In the genomic region with DNA sequence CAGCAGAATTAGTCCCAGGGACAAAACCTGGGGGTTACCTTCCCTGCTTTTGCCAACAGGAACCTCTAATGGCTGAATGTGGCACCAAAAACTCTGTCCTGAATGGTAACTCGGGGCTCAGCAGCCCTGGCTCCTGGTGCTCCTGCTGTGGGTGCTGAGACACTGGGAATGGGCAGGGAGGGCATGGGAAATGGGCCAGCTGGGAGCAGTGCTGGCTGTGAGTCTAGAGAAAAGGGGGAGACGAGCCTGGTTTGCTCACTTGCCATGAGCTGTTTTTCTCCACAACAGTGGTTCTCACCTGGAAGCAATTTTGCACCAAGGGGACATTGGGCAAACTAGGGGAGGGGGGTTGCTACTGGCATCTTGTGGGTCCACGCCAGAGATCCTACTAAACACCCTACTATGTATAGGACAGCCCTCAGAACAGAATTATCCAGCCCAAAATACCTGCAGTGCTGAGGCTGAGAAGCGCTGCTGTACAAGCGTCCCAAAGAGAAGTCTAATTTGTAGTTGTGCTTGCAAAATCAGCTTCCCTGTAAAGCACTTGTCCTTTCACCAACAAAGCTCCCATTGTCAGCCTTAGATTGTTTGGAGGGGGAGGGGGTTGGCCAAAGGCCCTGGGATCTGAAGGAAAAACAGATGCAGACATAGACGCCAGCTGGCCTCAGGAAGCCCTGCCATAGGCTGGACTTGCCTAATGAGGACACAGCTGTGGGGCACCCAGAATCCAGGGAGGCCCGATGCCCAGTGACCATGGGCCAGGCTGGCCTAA, we compare ENCODE assay signal across 1 cellular context.
A peak's percentile ranks its signal among the peaks of the same experiment; 100 is the strongest.
TF ChIP-seq lines count a peak whose summit lies in the region.

No MANE protein-coding gene starts in this region.

TF ChIP-seq in HepG2, 621 proteins besides CTCF, POLR2A, EP300 and RAD21 (continued from another document and continues in another):
- TF ChIP-seq FOXP4 (CRISPR knock-in tag; IDR thresholded peaks at IDR 0.05) (peak; percentile 57), ZBTB7B (CRISPR knock-in tag; IDR thresholded peaks at IDR 0.05) (no peak), ZNF644 (CRISPR knock-in tag; IDR thresholded peaks at IDR 0.05; ENCODE audit: low read depth) (peak; percentile 68; the same call in 1 of the 2 replicates), FOXK1 (CRISPR knock-in tag; IDR thresholded peaks at IDR 0.05; ENCODE audit: borderline replicate concordance, low read depth) (peak; percentile 29; the same call in 1 of the 2 replicates), KDM5B (CRISPR knock-in tag; IDR thresholded peaks at IDR 0.05; ENCODE audit: borderline replicate concordance) (no peak), EED (CRISPR knock-in tag; IDR thresholded peaks at IDR 0.05) (no peak), KLF9 (CRISPR knock-in tag; IDR thresholded peaks at IDR 0.05; ENCODE audit: low read depth) (no peak), HOXA7 (CRISPR knock-in tag; IDR thresholded peaks at IDR 0.05) (no peak), ZKSCAN8 (CRISPR knock-in tag; IDR thresholded peaks at IDR 0.05; ENCODE audit: borderline replicate concordance) (0 out of 2 replicates have a peak, but pooled peaks have one; percentile 24), ZNF556 (CRISPR knock-in tag; IDR thresholded peaks at IDR 0.05; ENCODE audit: borderline replicate concordance) (no peak), ZNF567 (CRISPR knock-in tag; IDR thresholded peaks at IDR 0.05; ENCODE audit: borderline replicate concordance) (0 out of 2 replicates have a peak, but pooled peaks have one; percentile 38), SRSF9 (IDR thresholded peaks at IDR 0.05; ENCODE audit: borderline replicate concordance, insufficient read depth, low read depth, low read length, poor library complexity, severe bottlenecking) (no peak), ELF3 (CRISPR knock-in tag; IDR thresholded peaks at IDR 0.05) (peak; percentile 35; the same call in 1 of the 2 replicates), ZNF251 (CRISPR knock-in tag; IDR thresholded peaks at IDR 0.05) (no peak), ZNF788 (CRISPR knock-in tag; IDR thresholded peaks at IDR 0.05; ENCODE audit: borderline replicate concordance) (no peak), FOXC1 (CRISPR knock-in tag; IDR thresholded peaks at IDR 0.05; ENCODE audit: borderline replicate concordance) (no peak), ARNTL (CRISPR knock-in tag; IDR thresholded peaks at IDR 0.05) (0 out of 2 replicates have a peak, but pooled peaks have one; percentile 32), REXO4 (CRISPR knock-in tag; IDR thresholded peaks at IDR 0.05; ENCODE audit: borderline replicate concordance) (no peak), SMAD3 (CRISPR knock-in tag; IDR thresholded peaks at IDR 0.05) (no peak), ZNF580 (CRISPR knock-in tag; IDR thresholded peaks at IDR 0.05; ENCODE audit: borderline replicate concordance, low read depth) (no peak), ZNF709 (CRISPR knock-in tag; IDR thresholded peaks at IDR 0.05) (no peak), CBX5 (CRISPR knock-in tag; IDR thresholded peaks at IDR 0.05; ENCODE audit: borderline replicate concordance) (no peak), ZSCAN22 (CRISPR knock-in tag; IDR thresholded peaks at IDR 0.05) (no peak), SKIL (CRISPR knock-in tag; IDR thresholded peaks at IDR 0.05; ENCODE audit: borderline replicate concordance) (0 out of 2 replicates have a peak, but pooled peaks have one; percentile 23), ZNF441 (CRISPR knock-in tag; IDR thresholded peaks at IDR 0.05; ENCODE audit: borderline replicate concordance) (no peak), BHLHE40 (IDR thresholded peaks at IDR 0.05; ENCODE audit: low read length) (no peak), NFYB (CRISPR knock-in tag; IDR thresholded peaks at IDR 0.05) (peak; percentile 37; the same call in 1 of the 2 replicates), SP5 (CRISPR knock-in tag; IDR thresholded peaks at IDR 0.05; ENCODE audit: borderline replicate concordance, low read depth) (0 out of 2 replicates have a peak, but pooled peaks have one; percentile 13), ZNF670 (CRISPR knock-in tag; IDR thresholded peaks at IDR 0.05; ENCODE audit: borderline replicate concordance) (0 out of 2 replicates have a peak, but pooled peaks have one; percentile 30)
- TF ChIP-seq, protein P1, sequence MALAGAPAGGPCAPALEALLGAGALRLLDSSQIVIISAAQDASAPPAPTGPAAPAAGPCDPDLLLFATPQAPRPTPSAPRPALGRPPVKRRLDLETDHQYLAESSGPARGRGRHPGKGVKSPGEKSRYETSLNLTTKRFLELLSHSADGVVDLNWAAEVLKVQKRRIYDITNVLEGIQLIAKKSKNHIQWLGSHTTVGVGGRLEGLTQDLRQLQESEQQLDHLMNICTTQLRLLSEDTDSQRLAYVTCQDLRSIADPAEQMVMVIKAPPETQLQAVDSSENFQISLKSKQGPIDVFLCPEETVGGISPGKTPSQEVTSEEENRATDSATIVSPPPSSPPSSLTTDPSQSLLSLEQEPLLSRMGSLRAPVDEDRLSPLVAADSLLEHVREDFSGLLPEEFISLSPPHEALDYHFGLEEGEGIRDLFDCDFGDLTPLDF (CRISPR knock-in tag; IDR thresholded peaks at IDR 0.05) = no peak
- TF ChIP-seq, protein P2, sequence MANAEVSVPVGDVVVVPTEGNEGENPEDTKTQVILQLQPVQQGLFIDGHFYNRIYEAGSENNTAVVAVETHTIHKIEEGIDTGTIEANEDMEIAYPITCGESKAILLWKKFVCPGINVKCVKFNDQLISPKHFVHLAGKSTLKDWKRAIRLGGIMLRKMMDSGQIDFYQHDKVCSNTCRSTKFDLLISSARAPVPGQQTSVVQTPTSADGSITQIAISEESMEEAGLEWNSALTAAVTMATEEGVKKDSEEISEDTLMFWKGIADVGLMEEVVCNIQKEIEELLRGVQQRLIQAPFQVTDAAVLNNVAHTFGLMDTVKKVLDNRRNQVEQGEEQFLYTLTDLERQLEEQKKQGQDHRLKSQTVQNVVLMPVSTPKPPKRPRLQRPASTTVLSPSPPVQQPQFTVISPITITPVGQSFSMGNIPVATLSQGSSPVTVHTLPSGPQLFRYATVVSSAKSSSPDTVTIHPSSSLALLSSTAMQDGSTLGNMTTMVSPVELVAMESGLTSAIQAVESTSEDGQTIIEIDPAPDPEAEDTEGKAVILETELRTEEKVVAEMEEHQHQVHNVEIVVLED (CRISPR knock-in tag; IDR thresholded peaks at IDR 0.05; ENCODE audit: borderline replicate concordance) = no peak
- TF ChIP-seq, protein P3, sequence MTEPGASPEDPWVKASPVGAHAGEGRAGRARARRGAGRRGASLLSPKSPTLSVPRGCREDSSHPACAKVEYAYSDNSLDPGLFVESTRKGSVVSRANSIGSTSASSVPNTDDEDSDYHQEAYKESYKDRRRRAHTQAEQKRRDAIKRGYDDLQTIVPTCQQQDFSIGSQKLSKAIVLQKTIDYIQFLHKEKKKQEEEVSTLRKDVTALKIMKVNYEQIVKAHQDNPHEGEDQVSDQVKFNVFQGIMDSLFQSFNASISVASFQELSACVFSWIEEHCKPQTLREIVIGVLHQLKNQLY (CRISPR knock-in tag; IDR thresholded peaks at IDR 0.05) = no peak
- TF ChIP-seq, protein P4, sequence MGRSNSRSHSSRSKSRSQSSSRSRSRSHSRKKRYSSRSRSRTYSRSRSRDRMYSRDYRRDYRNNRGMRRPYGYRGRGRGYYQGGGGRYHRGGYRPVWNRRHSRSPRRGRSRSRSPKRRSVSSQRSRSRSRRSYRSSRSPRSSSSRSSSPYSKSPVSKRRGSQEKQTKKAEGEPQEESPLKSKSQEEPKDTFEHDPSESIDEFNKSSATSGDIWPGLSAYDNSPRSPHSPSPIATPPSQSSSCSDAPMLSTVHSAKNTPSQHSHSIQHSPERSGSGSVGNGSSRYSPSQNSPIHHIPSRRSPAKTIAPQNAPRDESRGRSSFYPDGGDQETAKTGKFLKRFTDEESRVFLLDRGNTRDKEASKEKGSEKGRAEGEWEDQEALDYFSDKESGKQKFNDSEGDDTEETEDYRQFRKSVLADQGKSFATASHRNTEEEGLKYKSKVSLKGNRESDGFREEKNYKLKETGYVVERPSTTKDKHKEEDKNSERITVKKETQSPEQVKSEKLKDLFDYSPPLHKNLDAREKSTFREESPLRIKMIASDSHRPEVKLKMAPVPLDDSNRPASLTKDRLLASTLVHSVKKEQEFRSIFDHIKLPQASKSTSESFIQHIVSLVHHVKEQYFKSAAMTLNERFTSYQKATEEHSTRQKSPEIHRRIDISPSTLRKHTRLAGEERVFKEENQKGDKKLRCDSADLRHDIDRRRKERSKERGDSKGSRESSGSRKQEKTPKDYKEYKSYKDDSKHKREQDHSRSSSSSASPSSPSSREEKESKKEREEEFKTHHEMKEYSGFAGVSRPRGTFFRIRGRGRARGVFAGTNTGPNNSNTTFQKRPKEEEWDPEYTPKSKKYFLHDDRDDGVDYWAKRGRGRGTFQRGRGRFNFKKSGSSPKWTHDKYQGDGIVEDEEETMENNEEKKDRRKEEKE (IDR thresholded peaks at IDR 0.05) = no peak
- TF ChIP-seq, protein P5, sequence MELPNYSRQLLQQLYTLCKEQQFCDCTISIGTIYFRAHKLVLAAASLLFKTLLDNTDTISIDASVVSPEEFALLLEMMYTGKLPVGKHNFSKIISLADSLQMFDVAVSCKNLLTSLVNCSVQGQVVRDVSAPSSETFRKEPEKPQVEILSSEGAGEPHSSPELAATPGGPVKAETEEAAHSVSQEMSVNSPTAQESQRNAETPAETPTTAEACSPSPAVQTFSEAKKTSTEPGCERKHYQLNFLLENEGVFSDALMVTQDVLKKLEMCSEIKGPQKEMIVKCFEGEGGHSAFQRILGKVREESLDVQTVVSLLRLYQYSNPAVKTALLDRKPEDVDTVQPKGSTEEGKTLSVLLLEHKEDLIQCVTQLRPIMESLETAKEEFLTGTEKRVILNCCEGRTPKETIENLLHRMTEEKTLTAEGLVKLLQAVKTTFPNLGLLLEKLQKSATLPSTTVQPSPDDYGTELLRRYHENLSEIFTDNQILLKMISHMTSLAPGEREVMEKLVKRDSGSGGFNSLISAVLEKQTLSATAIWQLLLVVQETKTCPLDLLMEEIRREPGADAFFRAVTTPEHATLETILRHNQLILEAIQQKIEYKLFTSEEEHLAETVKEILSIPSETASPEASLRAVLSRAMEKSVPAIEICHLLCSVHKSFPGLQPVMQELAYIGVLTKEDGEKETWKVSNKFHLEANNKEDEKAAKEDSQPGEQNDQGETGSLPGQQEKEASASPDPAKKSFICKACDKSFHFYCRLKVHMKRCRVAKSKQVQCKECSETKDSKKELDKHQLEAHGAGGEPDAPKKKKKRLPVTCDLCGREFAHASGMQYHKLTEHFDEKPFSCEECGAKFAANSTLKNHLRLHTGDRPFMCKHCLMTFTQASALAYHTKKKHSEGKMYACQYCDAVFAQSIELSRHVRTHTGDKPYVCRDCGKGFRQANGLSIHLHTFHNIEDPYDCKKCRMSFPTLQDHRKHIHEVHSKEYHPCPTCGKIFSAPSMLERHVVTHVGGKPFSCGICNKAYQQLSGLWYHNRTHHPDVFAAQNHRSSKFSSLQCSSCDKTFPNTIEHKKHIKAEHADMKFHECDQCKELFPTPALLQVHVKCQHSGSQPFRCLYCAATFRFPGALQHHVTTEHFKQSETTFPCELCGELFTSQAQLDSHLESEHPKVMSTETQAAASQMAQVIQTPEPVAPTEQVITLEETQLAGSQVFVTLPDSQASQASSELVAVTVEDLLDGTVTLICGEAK (IDR thresholded peaks at IDR 0.05) = no peak
- TF ChIP-seq, protein P5 (CRISPR knock-in tag; IDR thresholded peaks at IDR 0.05) = peak; percentile 12; the same call in 1 of the 2 replicates
